Comparison of ENCODE assay signal across 25 cellular contexts in genomic region chr15:35740761-35741160, GRCh38.
DNase-seq lines count a peak whose midpoint lies in the region; ATAC-seq and TF ChIP-seq lines count a peak whose summit lies in the region.
"Had no signal": no experiment of that assay in that cellular context is flagged by ENCODE, and none has a peak within 500 bp of the region (broad histone marks: within the 10 kb centered on the region; RNA-seq: fewer than 3 reads in every experiment).

No MANE protein-coding gene starts in this region.

- no peaks in the 10 kb centered on the region for H3K36me3 ChIP-seq in stomach
- no peaks in the 10 kb centered on the region for H3K36me3 ChIP-seq in vagina
- H3K36me3 ChIP-seq in prostate gland, result no peaks in the 10 kb centered on the region
- H3K36me3 ChIP-seq: cardiac muscle cell, esophagus muscularis mucosa, pancreas, uterus had no signal

- DNase-seq in AG10803 (ENCODE audit: low read depth), result peak; percentile 85
- peak; percentile 68 for DNase-seq in NCI-H1694 (lab: John Stamatoyannopoulos, UW)
- DNase-seq in astrocyte of the spinal cord (ENCODE audit: low read depth, low spot score), result peak; percentile 56
- DNase-seq in foreskin fibroblast, result peak; percentile 84 to 94
- DNase-seq in stomach, result no peak
- no peak for DNase-seq in vagina (ENCODE audit: extremely low spot score in 2 of 2)
- no peak for DNase-seq in prostate gland (ENCODE audit: low spot score)
- DNase-seq: activated CD4-positive, alpha-beta T cell treated with anti-CD3 and anti-CD28 coated beads, Interleukin-2, amount 50 U/mL, for 48 hours; activated naive CD8-positive, alpha-beta T cell treated with anti-CD3 and anti-CD28 coated beads, Interleukin-2, amount 10 ng/mL, durations not matched to agents 7 days and 5 days; activated T-cell treated with anti-CD3 and anti-CD28 coated beads, Interleukin-2, amount 50 U/mL, for 48 hours; Caco-2; GDM1; islet precursor cell; mammary epithelial cell; naive B cell; NCI-H1092 treated with DMSO at 0.1 percent for 48 hours; pancreas; stimulated activated CD4-positive, alpha-beta T cell treated with anti-CD3 and anti-CD28 coated beads, Interleukin-4, amount 100 ng/mL, for 24 hours; uterus had no signal

- intact Hi-C loops in stomach (cut with DNase I; ENCODE audit: low total_unique reads) (no loop called here), vagina (cut with DNase I) (no loop called here), prostate gland (cut with DNase I) (no loop called here)

- no peak overlapping the region for H3K4me3 ChIP-seq in AG10803 (ENCODE audit: low read length)
- no peak overlapping the region for H3K4me3 ChIP-seq in astrocyte of the spinal cord (ENCODE audit: low read depth, low read length)
- H3K4me3 ChIP-seq in foreskin fibroblast (ENCODE audit: low read depth in 1 of 2, low read length in 2 of 2), result no peak overlapping the region
- H3K4me3 ChIP-seq in stomach, result no peak overlapping the region
- no peak overlapping the region for H3K4me3 ChIP-seq in vagina
- H3K4me3 ChIP-seq in prostate gland, result no peak overlapping the region
- H3K4me3 ChIP-seq: cardiac muscle cell, esophagus muscularis mucosa, hepatocyte, pancreas, uterus had no signal

- H3K27me3 ChIP-seq in stomach, result no peaks in the 10 kb centered on the region
- H3K27me3 ChIP-seq in vagina, result no peaks in the 10 kb centered on the region
- no peaks in the 10 kb centered on the region for H3K27me3 ChIP-seq in prostate gland (replicated peaks; ENCODE audit: insufficient read depth)
- H3K27me3 ChIP-seq: cardiac muscle cell, esophagus muscularis mucosa, hepatocyte, pancreas, uterus had no signal

- H3K9me3 ChIP-seq in stomach, result no peaks in the 10 kb centered on the region
- H3K9me3 ChIP-seq in vagina, result no peaks in the 10 kb centered on the region
- H3K9me3 ChIP-seq in prostate gland, result no peaks in the 10 kb centered on the region
- H3K9me3 ChIP-seq: Caco-2, esophagus muscularis mucosa, pancreas, uterus had no signal

- ATAC-seq in GM18498 (IDR thresholded peaks at IDR 0.05; ENCODE audit: unreplicated experiment), result no peak
- ATAC-seq: HCT116, pancreas had no signal

- H3K4me1 ChIP-seq in stomach (peaks cover 0 to 11% (median 0%) of the 10 kb centered on the region in 4 donors), vagina (no peaks in the 10 kb centered on the region), prostate gland (replicated peaks) (no peaks in the 10 kb centered on the region)
- H3K4me1 ChIP-seq: Caco-2, esophagus muscularis mucosa, pancreas, uterus had no signal

- TF ChIP-seq POLR2A in stomach (IDR thresholded peaks at IDR 0.05), result no peak
- TF ChIP-seq POLR2A in vagina (IDR thresholded peaks at IDR 0.05), result no peak
- TF ChIP-seq POLR2A in prostate gland (IDR thresholded peaks at IDR 0.05), result no peak

- TF ChIP-seq EP300 in stomach (IDR thresholded peaks at IDR 0.05), result no peak

- H3K27ac ChIP-seq in stomach (no peak overlapping the region), vagina (no peak overlapping the region), prostate gland (no peak overlapping the region)
- H3K27ac ChIP-seq: cardiac muscle cell, esophagus muscularis mucosa, hepatocyte, pancreas, uterus, VCaP had no signal

- in situ Hi-C loops in astrocyte of the spinal cord (cut with HindIII; ENCODE audit: low sequenced_read_pairs), result no loop called here

- TF ChIP-seq CTCF in AG10803 (conservative IDR thresholded peaks at IDR 0.05; ENCODE audit: low read length) (no peak), astrocyte of the spinal cord (IDR thresholded peaks at IDR 0.05; ENCODE audit: low read depth, low read length) (no peak), foreskin fibroblast (IDR thresholded peaks at IDR 0.05; ENCODE audit: low read depth, low read length) (no peak), stomach (IDR thresholded peaks at IDR 0.05) (no peak), vagina (IDR thresholded peaks at IDR 0.05) (no peak), prostate gland (IDR thresholded peaks at IDR 0.05) (no peak)

Comparison
In these comparisons a context has a peak if more than half of its experiments do, and no peak if none do; other contexts are left out.
1. DNase-seq: peak in AG10803 (single experiment), NCI-H1694 (single experiment), astrocyte of the spinal cord (single experiment) and foreskin fibroblast (2 of 2); none in stomach (single experiment), vagina (0 of 2) and prostate gland (single experiment).